In the genomic region with DNA sequence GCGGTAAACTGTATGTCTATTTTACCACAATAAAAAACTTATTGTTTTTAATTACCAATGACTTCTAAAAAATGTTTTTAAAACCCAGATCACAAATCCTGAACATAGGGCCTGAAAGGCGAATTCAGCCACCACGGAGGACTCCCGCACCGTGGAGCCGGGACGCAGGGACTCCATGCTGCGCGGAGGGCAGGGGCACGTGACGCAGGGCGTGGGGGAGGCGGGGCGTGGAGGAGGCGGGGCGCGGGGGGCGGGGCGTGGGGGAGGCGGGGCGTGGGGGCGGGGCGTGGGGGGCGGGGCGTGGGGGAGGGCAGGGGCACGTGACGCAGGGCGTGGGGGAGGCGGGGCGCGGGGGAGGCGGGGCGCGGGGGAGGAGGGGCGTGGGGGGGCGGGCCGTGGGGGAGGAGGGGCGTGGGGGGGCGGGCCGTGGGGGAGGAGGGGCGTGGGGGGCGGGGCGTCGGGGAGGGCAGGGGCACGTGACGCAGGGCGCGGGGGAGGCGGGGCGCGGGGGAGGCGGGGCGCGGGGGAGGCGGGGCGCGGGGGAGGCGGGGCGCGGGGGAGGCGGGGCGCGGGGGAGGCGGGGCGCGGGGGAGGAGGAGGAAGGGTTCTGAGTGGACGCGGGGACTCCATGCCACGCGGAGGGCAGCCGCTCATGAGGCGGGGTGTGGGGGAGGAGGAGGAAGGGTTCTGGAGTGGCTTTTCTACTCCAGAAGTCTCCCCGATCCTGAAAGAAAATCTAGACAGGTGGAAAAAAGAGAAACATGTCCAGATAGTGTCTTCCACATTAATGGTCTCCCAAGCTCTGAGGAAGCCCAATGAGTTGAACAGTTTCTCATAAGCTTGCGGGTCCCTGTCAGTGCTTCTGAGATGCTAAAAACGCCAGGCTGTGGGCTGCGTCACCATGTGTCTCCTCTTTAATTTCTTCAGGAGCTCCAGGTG, we compare ENCODE assay signal across 8 cellular contexts. TPM values are rescaled to one million over a fixed set of nuclear protein-coding genes. Genes with fewer than 3 reads are reported as not detected.
A peak's percentile ranks its signal among the peaks of the same experiment; 100 is the strongest.
DNase-seq lines count a peak whose midpoint lies in the region; ATAC-seq and TF ChIP-seq lines count a peak whose summit lies in the region.

No MANE protein-coding gene starts in this region.

- H3K4me1 Mint-ChIP-seq in activated T-helper 2 cell treated with anti-CD3 and anti-CD28 coated beads, Interferon-gamma antibody, Interleukin-2, Interleukin-4, amounts not matched to agents 10 μg/mL and 5 μg/mL and 100 μg/mL, durations not matched to agents 14 hours and 24 hours and 36 hours (ENCODE audit: low read depth) = peaks cover 14% of the 10 kb centered on the region
- H3K4me1 Mint-ChIP-seq in naive thymus-derived CD4-positive, alpha-beta T cell = peaks cover 9 to 26% (median 21%) of the 10 kb centered on the region in 7 donors

- peak; percentile 50 to 60 for DNase-seq in NCI-H2081 (lab: John Stamatoyannopoulos, UW)
- no peak for DNase-seq in NCI-H2081 treated with DMSO at 0.1 percent for 48 hours (lab: John Stamatoyannopoulos, UW)
- peak; percentile 38 for DNase-seq in OCI-M2 (lab: John Stamatoyannopoulos, UW; ENCODE audit: unreplicated experiment)
- peak; percentile 43 for DNase-seq in activated T-helper 2 cell treated with anti-CD3 and anti-CD28 coated beads, Interferon-gamma antibody, Interleukin-2, Interleukin-4, amounts not matched to agents 10 μg/mL and 5 μg/mL and 100 μg/mL, durations not matched to agents 14 hours and 24 hours and 36 hours (ENCODE audit: low spot score)
- DNase-seq in fibroblast of mammary gland (ENCODE audit: low read depth) = peak; percentile 52
- peak; percentile 55 to 76 (median 70) for DNase-seq in naive thymus-derived CD4-positive, alpha-beta T cell
- DNase-seq in stimulated activated naive CD4-positive, alpha-beta T cell (lab: John Stamatoyannopoulos, UW) = peak; percentile 62 to 82 (median 72)

- peak overlapping the region; percentile 68 for H3K27ac ChIP-seq in naive thymus-derived CD4-positive, alpha-beta T cell (ENCODE audit: low read depth, low read length)

- ATAC-seq in HG03354 (IDR thresholded peaks at IDR 0.05; ENCODE audit: poor library complexity, severe bottlenecking, unreplicated experiment) = peak; percentile 72
- peak; percentile 89 for ATAC-seq in naive thymus-derived CD4-positive, alpha-beta T cell

- peak overlapping the region; percentile 33 for H3K4me3 ChIP-seq in fibroblast of mammary gland (ENCODE audit: control insufficient read depth, low read depth, low read length)
- H3K4me3 ChIP-seq in naive thymus-derived CD4-positive, alpha-beta T cell (ENCODE audit: low read length) = peak overlapping the region; percentile 82

- no peak for TF ChIP-seq CTCF in fibroblast of mammary gland (conservative IDR thresholded peaks at IDR 0.05; ENCODE audit: control insufficient read depth, insufficient read depth, low read depth, low read length)

- H3K4me3 Mint-ChIP-seq in activated T-helper 2 cell treated with anti-CD3 and anti-CD28 coated beads, Interferon-gamma antibody, Interleukin-2, Interleukin-4, amounts not matched to agents 10 μg/mL and 5 μg/mL and 100 μg/mL, durations not matched to agents 14 hours and 24 hours and 36 hours (ENCODE audit: low read depth) = peak overlapping the region; percentile 68
- peak overlapping the region; percentile 78 to 99 (median 86) for H3K4me3 Mint-ChIP-seq in naive thymus-derived CD4-positive, alpha-beta T cell

- POLR2A ChIA-PET in naive thymus-derived CD4-positive, alpha-beta T cell (lab: Charles Lee) = interaction anchor here (0.8 to 2.8 kb wide), 2 partner anchors 12 to 55 kb away, joined by 5 to 19 read pairs; a partner anchor contains a TSS

- H3K4me1 ChIP-seq in naive thymus-derived CD4-positive, alpha-beta T cell (ENCODE audit: control insufficient read depth in 2 of 2, insufficient read depth in 2 of 2, low read length in 2 of 2) = peaks cover 15 to 16% of the 10 kb centered on the region in 2 donors

- no peaks in the 10 kb centered on the region for H3K36me3 ChIP-seq in naive thymus-derived CD4-positive, alpha-beta T cell (ENCODE audit: control insufficient read depth in 2 of 3, insufficient read depth in 3 of 3, low read length in 3 of 3)

- H3K36me3 Mint-ChIP-seq in activated T-helper 2 cell treated with anti-CD3 and anti-CD28 coated beads, Interferon-gamma antibody, Interleukin-2, Interleukin-4, amounts not matched to agents 10 μg/mL and 5 μg/mL and 100 μg/mL, durations not matched to agents 14 hours and 24 hours and 36 hours (ENCODE audit: low read depth) = peaks cover 9% of the 10 kb centered on the region
- H3K36me3 Mint-ChIP-seq in naive thymus-derived CD4-positive, alpha-beta T cell = peaks cover 0 to 26% (median 0%) of the 10 kb centered on the region in 5 donors

- CTCF ChIA-PET in naive thymus-derived CD4-positive, alpha-beta T cell (lab: Charles Lee) = no interaction called here

- peaks cover 31% of the 10 kb centered on the region for H3K27me3 Mint-ChIP-seq in activated T-helper 2 cell treated with anti-CD3 and anti-CD28 coated beads, Interferon-gamma antibody, Interleukin-2, Interleukin-4, amounts not matched to agents 10 μg/mL and 5 μg/mL and 100 μg/mL, durations not matched to agents 14 hours and 24 hours and 36 hours (ENCODE audit: low read depth)
- peaks cover 0 to 27% (median 7%) of the 10 kb centered on the region in 5 donors for H3K27me3 Mint-ChIP-seq in naive thymus-derived CD4-positive, alpha-beta T cell

- intact Hi-C loops in activated T-helper 2 cell treated with anti-CD3 and anti-CD28 coated beads, Interferon-gamma antibody, Interleukin-2, Interleukin-4, amounts not matched to agents 10 μg/mL and 5 μg/mL and 100 μg/mL, durations not matched to agents 14 hours and 24 hours and 36 hours (cut with micrococcal nuclease) = loop anchor here (2.0 kb wide), 1 partner anchor 55 kb away; a partner anchor contains a TSS
- intact Hi-C loops in naive thymus-derived CD4-positive, alpha-beta T cell (cut with micrococcal nuclease) = loop anchor here (1.0 to 5.0 kb wide), 5 partner anchors 54 to 663 kb away; a partner anchor contains a TSS

- H3K27ac Mint-ChIP-seq in activated T-helper 2 cell treated with anti-CD3 and anti-CD28 coated beads, Interferon-gamma antibody, Interleukin-2, Interleukin-4, amounts not matched to agents 10 μg/mL and 5 μg/mL and 100 μg/mL, durations not matched to agents 14 hours and 24 hours and 36 hours = no peak overlapping the region
- peak overlapping the region in 8 of 9 donors; percentile 84 to 96 (median 88) for H3K27ac Mint-ChIP-seq in naive thymus-derived CD4-positive, alpha-beta T cell

- H3K9me3 Mint-ChIP-seq in activated T-helper 2 cell treated with anti-CD3 and anti-CD28 coated beads, Interferon-gamma antibody, Interleukin-2, Interleukin-4, amounts not matched to agents 10 μg/mL and 5 μg/mL and 100 μg/mL, durations not matched to agents 14 hours and 24 hours and 36 hours = peaks cover 18% of the 10 kb centered on the region
- peaks cover 0 to 19% (median 4%) of the 10 kb centered on the region in 11 donors for H3K9me3 Mint-ChIP-seq in naive thymus-derived CD4-positive, alpha-beta T cell

- no peaks in the 10 kb centered on the region for H3K27me3 ChIP-seq in naive thymus-derived CD4-positive, alpha-beta T cell (ENCODE audit: control insufficient read depth in 2 of 2, insufficient read depth in 2 of 2, low read length in 2 of 2)

- H3K9me3 ChIP-seq in naive thymus-derived CD4-positive, alpha-beta T cell (ENCODE audit: control insufficient read depth in 2 of 3, low read length in 3 of 3) = no peaks in the 10 kb centered on the region

RNA-seq across cellular contexts. Expression of a gene that starts 4.4 kb away (rescaled TPM):
- total RNA-seq in activated T-helper 2 cell treated with anti-CD3 and anti-CD28 coated beads, Interferon-gamma antibody, Interleukin-2, Interleukin-4, amounts not matched to agents 10 μg/mL and 5 μg/mL and 100 μg/mL, durations not matched to agents 14 hours and 24 hours and 36 hours = not detected in 2 replicates
- total RNA-seq in naive thymus-derived CD4-positive, alpha-beta T cell = under 1 TPM in 1 of 5 experiments, not detected in 4; 0.24 TPM
- polyA plus RNA-seq in naive thymus-derived CD4-positive, alpha-beta T cell = not detected

RNA-seq across cellular contexts. Expression of a gene that starts 31.5 kb away (rescaled TPM):
- not detected in 2 replicates for total RNA-seq in activated T-helper 2 cell treated with anti-CD3 and anti-CD28 coated beads, Interferon-gamma antibody, Interleukin-2, Interleukin-4, amounts not matched to agents 10 μg/mL and 5 μg/mL and 100 μg/mL, durations not matched to agents 14 hours and 24 hours and 36 hours
- total RNA-seq in naive thymus-derived CD4-positive, alpha-beta T cell = not detected
- not detected for polyA plus RNA-seq in naive thymus-derived CD4-positive, alpha-beta T cell

RNA-seq across cellular contexts. Expression of a gene that starts 48.5 kb away (rescaled TPM):
- not detected in 2 replicates for total RNA-seq in activated T-helper 2 cell treated with anti-CD3 and anti-CD28 coated beads, Interferon-gamma antibody, Interleukin-2, Interleukin-4, amounts not matched to agents 10 μg/mL and 5 μg/mL and 100 μg/mL, durations not matched to agents 14 hours and 24 hours and 36 hours
- under 1 TPM in 1 of 5 experiments, not detected in 4; 0.40 TPM for total RNA-seq in naive thymus-derived CD4-positive, alpha-beta T cell
- not detected for polyA plus RNA-seq in naive thymus-derived CD4-positive, alpha-beta T cell

RNA-seq across cellular contexts. Expression of a gene that starts 54.4 kb away (rescaled TPM):
- 67.1 and 67.6 TPM in 2 replicates for total RNA-seq in activated T-helper 2 cell treated with anti-CD3 and anti-CD28 coated beads, Interferon-gamma antibody, Interleukin-2, Interleukin-4, amounts not matched to agents 10 μg/mL and 5 μg/mL and 100 μg/mL, durations not matched to agents 14 hours and 24 hours and 36 hours
- 10 to 100 TPM; 44.2 to 83.7 (median 77.1) TPM for total RNA-seq in naive thymus-derived CD4-positive, alpha-beta T cell
- polyA plus RNA-seq in naive thymus-derived CD4-positive, alpha-beta T cell = 10 to 100 TPM; 62.9 to 84.4 TPM

RNA-seq across cellular contexts. Expression of a gene that starts 55.3 kb away (rescaled TPM):
- total RNA-seq in activated T-helper 2 cell treated with anti-CD3 and anti-CD28 coated beads, Interferon-gamma antibody, Interleukin-2, Interleukin-4, amounts not matched to agents 10 μg/mL and 5 μg/mL and 100 μg/mL, durations not matched to agents 14 hours and 24 hours and 36 hours = 83.3 and 83.8 TPM in 2 replicates
- 10 to 100 TPM; 69.2 to 94.7 (median 82.3) TPM for total RNA-seq in naive thymus-derived CD4-positive, alpha-beta T cell
- 10 to 100 TPM; 35.0 to 61.2 TPM for polyA plus RNA-seq in naive thymus-derived CD4-positive, alpha-beta T cell
